1 cellular context compared by ENCODE assay signal in genomic region chr10:99450624-99451498, GRCh38.
TF ChIP-seq lines count a peak whose summit lies in the region.

No MANE protein-coding gene starts in this region.

TF ChIP-seq in GM23338, 12 proteins besides CTCF, POLR2A, EP300 and RAD21 (continued from another document):
- TF ChIP-seq REST (IDR thresholded peaks at IDR 0.05; ENCODE audit: unreplicated experiment): no peak
- no peak for TF ChIP-seq EZH2phosphoT487 (IDR thresholded peaks at IDR 0.05; ENCODE audit: unreplicated experiment)
- no peak for TF ChIP-seq ETS1 (IDR thresholded peaks at IDR 0.05)
- TF ChIP-seq EZH2 (IDR thresholded peaks at IDR 0.05; ENCODE audit: low read depth, unreplicated experiment): no peak
- TF ChIP-seq ZNF331 (CRISPR knock-in tag; IDR thresholded peaks at IDR 0.05; ENCODE audit: low read depth): no peak
- TF ChIP-seq CREB1 (CRISPR knock-in tag; IDR thresholded peaks at IDR 0.05; ENCODE audit: low read depth): no peak
- no peak for TF ChIP-seq POLR2AphosphoS5 (IDR thresholded peaks at IDR 0.05; ENCODE audit: low read depth)
- no peak for TF ChIP-seq JUNB (IDR thresholded peaks at IDR 0.05; ENCODE audit: unreplicated experiment)
- no peak for TF ChIP-seq NANOG (IDR thresholded peaks at IDR 0.05; ENCODE audit: borderline replicate concordance)
